ENCODE assay signal across 8 cellular contexts in the genomic region with DNA sequence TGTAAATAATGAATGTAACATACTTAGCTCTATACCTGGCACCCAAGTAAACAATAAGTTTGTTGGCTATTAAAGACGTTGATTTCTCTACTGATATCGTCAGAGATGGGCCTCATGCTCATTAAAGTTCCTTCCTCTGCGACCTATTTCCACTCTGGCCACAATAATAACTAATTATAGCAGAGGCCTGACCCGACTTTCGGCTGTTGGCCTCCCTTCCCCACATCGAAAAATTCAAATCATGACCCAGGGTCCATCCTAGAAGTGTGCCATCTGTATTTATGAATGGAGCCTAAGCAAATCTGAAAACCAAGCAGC. TPM values are rescaled to one million over a fixed set of nuclear protein-coding genes. Genes with fewer than 3 reads are reported as not detected.
DNase-seq lines count a peak whose midpoint lies in the region; ATAC-seq and TF ChIP-seq lines count a peak whose summit lies in the region.

No MANE protein-coding gene starts in this region.

- H3K9ac ChIP-seq in fibroblast of lung (ENCODE audit: insufficient read depth, low read length), result peak overlapping the region; percentile 82

- H4K20me1 ChIP-seq in fibroblast of lung (ENCODE audit: control insufficient read depth, extremely low read depth, insufficient read depth, low read length), result no peaks in the 10 kb centered on the region

- no peaks in the 10 kb centered on the region for H3K79me2 ChIP-seq in fibroblast of lung (ENCODE audit: control insufficient read depth, insufficient read depth, low read length)

- 3 to 10% (median 3%) methylated on average over 6 of the region's 6 CpGs for WGBS in psoas muscle, 3 donors

- H3K4me1 ChIP-seq in SJCRH30, result no peaks in the 10 kb centered on the region; the same call in 1 of the 2 replicates
- H3K4me1 ChIP-seq in fibroblast of lung (ENCODE audit: control insufficient read depth, extremely low read depth, insufficient read depth, low read length), result no peaks in the 10 kb centered on the region
- H3K4me1 ChIP-seq in psoas muscle, result peaks cover 11% of the 10 kb centered on the region

- H3K36me3 ChIP-seq in SJCRH30, result no peaks in the 10 kb centered on the region
- H3K36me3 ChIP-seq in fibroblast of lung (ENCODE audit: control insufficient read depth, insufficient read depth, low read length), result no peaks in the 10 kb centered on the region
- H3K36me3 ChIP-seq in psoas muscle (ENCODE audit: insufficient read depth in 1 of 2, low read depth in 1 of 2), result peaks cover 0 to 6% of the 10 kb centered on the region in 2 donors

- peak overlapping the region; percentile 74 for H2AFZ ChIP-seq in fibroblast of lung (ENCODE audit: low read length)

- intact Hi-C loops in psoas muscle (cut with DNase I), result no loop called here

- no peaks in the 10 kb centered on the region for H3K9me3 ChIP-seq in SJCRH30 (replicated peaks)
- no peaks in the 10 kb centered on the region for H3K9me3 ChIP-seq in fibroblast of lung (ENCODE audit: control insufficient read depth, insufficient read depth, low read depth, low read length)
- no peaks in the 10 kb centered on the region for H3K9me3 ChIP-seq in psoas muscle

- peak overlapping the region; percentile 59 for H3K4me2 ChIP-seq in fibroblast of lung (ENCODE audit: extremely low read depth, insufficient read depth, low read length)

- DNase-seq in GM12864 (ENCODE audit: low read depth) (no peak), SJCRH30 (no peak), fibroblast of lung (ENCODE audit: low read depth in 2 of 2) (no peak), psoas muscle (no peak), dedifferentiated amniotic fluid mesenchymal stem cell (ENCODE audit: extremely low spot score) (no peak), NCI-H2081 (lab: John Stamatoyannopoulos, UW) (no peak), retina (no peak), NCI-H510A (lab: John Stamatoyannopoulos, UW) (no peak)

- H3K27ac ChIP-seq in SJCRH30 (no peak overlapping the region), fibroblast of lung (ENCODE audit: insufficient read depth, low read length) (peak overlapping the region; percentile 70), psoas muscle (peak overlapping the region; percentile 90)

- H3K4me3 ChIP-seq in GM12864 (ENCODE audit: low read depth, low read length) (peak overlapping the region; percentile 74), SJCRH30 (peak overlapping the region; percentile 84), fibroblast of lung (replicated peaks in 1 of 4; ENCODE audit: control extremely low read depth in 1 of 4, insufficient read depth in 1 of 4, low read depth in 3 of 4, low read length in 4 of 4) (peak overlapping the region; percentile 89 to 98 (median 93)), psoas muscle (peak overlapping the region; percentile 88)

- TF ChIP-seq CTCF in GM12864 (IDR thresholded peaks at IDR 0.05; ENCODE audit: low read depth, low read length, missing control alignments) (no peak), fibroblast of lung (conservative IDR thresholded peaks at IDR 0.05 in 1 of 2, IDR thresholded peaks at IDR 0.05 in 1 of 2; ENCODE audit: low read depth in 1 of 2, low read length in 2 of 2) (no peak), psoas muscle (IDR thresholded peaks at IDR 0.05) (no peak)

- peak in 3 of 4 donors; percentile 49 to 72 (median 50) for ATAC-seq in psoas muscle

- H3K27me3 ChIP-seq in SJCRH30, result no peaks in the 10 kb centered on the region
- H3K27me3 ChIP-seq in fibroblast of lung (ENCODE audit: control insufficient read depth, insufficient read depth, low read length), result no peaks in the 10 kb centered on the region
- no peaks in the 10 kb centered on the region for H3K27me3 ChIP-seq in psoas muscle (ENCODE audit: insufficient read depth in 3 of 3, low read length in 2 of 3)

RNA-seq across cellular contexts. Expression of a gene that starts 0.3 kb away (rescaled TPM):
- 8.6 and 10.2 TPM in 2 replicates for total RNA-seq in SJCRH30 (2014; rRNA removed; shearing (Covaris generic))
- total RNA-seq in fibroblast of lung, result 8.0 and 9.9 TPM in 2 replicates
- 12.3 and 13.9 TPM in 2 replicates for polyA plus RNA-seq in fibroblast of lung
- 5.4 and 7.1 TPM in 2 replicates for polyA plus RNA-seq in fibroblast of lung (2012)
- polyA minus RNA-seq in fibroblast of lung (ENCODE audit: low replicate concordance), result 28.9 and 37.5 TPM in 2 replicates
- 10 to 100 TPM in 3 of 4 donors, 1 to 10 TPM in 1; 9.5 to 14.6 (median 11.5) TPM for total RNA-seq in psoas muscle
- polyA plus RNA-seq in psoas muscle, result 10 to 100 TPM in 1 of 3 donors, 1 to 10 TPM in 2; 4.7 to 12.0 (median 6.9) TPM

RNA-seq across cellular contexts. Expression of a gene that starts 31.2 kb away (rescaled TPM):
- total RNA-seq in SJCRH30 (2014; rRNA removed; shearing (Covaris generic)), result not detected in 2 replicates
- not detected in 2 replicates for total RNA-seq in fibroblast of lung
- not detected in 2 replicates for polyA plus RNA-seq in fibroblast of lung
- not detected in 2 replicates for polyA plus RNA-seq in fibroblast of lung (2012)
- not detected in 2 replicates for polyA minus RNA-seq in fibroblast of lung (ENCODE audit: low replicate concordance)
- total RNA-seq in psoas muscle, result under 1 TPM in 3 of 4 donors, not detected in 1; 0.07 to 0.45 (median 0.12) TPM
- polyA plus RNA-seq in psoas muscle, result under 1 TPM in 2 of 3 donors, not detected in 1; 0.04 to 0.08 TPM

RNA-seq across cellular contexts. Expression of a gene that starts 41.2 kb away (rescaled TPM):
- 25.9 and 27.8 TPM in 2 replicates for total RNA-seq in SJCRH30 (2014; rRNA removed; shearing (Covaris generic))
- total RNA-seq in fibroblast of lung, result 20.8 and 28.0 TPM in 2 replicates
- 15.1 and 15.4 TPM in 2 replicates for polyA plus RNA-seq in fibroblast of lung
- polyA plus RNA-seq in fibroblast of lung (2012), result 15.4 and 16.8 TPM in 2 replicates
- 3.3 and 18.9 TPM in 2 replicates for polyA minus RNA-seq in fibroblast of lung (ENCODE audit: low replicate concordance)
- 10 to 100 TPM in 3 of 4 donors, 1 to 10 TPM in 1; 7.3 to 25.3 (median 17.7) TPM for total RNA-seq in psoas muscle
- polyA plus RNA-seq in psoas muscle, result 10 to 100 TPM; 28.0 to 50.4 (median 28.5) TPM

RNA-seq across cellular contexts. Expression of a gene that starts 45.3 kb away (rescaled TPM):
- total RNA-seq in SJCRH30 (2014; rRNA removed; shearing (Covaris generic)), result 82.3 and 86.7 TPM in 2 replicates
- 23.5 and 23.9 TPM in 2 replicates for total RNA-seq in fibroblast of lung
- 16.0 and 22.7 TPM in 2 replicates for polyA plus RNA-seq in fibroblast of lung
- 14.4 and 21.8 TPM in 2 replicates for polyA plus RNA-seq in fibroblast of lung (2012)
- polyA minus RNA-seq in fibroblast of lung (ENCODE audit: low replicate concordance), result 8.2 and 10.2 TPM in 2 replicates
- total RNA-seq in psoas muscle, result 10 to 100 TPM; 40.4 to 68.9 (median 42.1) TPM
- 10 to 100 TPM; 34.3 to 93.1 (median 36.7) TPM for polyA plus RNA-seq in psoas muscle
